ENCODE assay signal across 9 cellular contexts in the genomic region with DNA sequence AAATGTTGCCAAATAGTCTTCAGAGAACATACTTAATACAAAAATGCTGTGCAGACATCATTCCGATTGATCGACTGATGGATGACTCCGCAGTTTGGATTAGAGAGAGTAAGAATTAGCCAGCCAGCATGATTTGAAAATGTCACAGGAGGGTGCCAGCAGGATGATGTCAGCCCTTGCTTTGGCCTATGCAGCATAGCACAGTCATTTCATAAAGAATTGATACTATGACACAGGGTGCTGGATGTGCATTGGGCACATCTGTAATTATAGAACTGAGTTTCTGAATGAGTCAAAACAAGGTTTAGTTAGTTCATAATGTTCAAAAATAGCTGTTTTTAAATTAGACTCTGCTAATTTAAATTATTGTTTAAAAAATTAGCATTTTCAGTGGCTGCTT. TPM values are rescaled to one million over a fixed set of nuclear protein-coding genes. Genes with fewer than 3 reads are reported as not detected.
DNase-seq lines count a peak whose midpoint lies in the region; ATAC-seq, FAIRE-seq and TF ChIP-seq lines count a peak whose summit lies in the region.
"Had no signal": no experiment of that assay in that cellular context is flagged by ENCODE, and none has a peak within 500 bp of the region (broad histone marks: within the 10 kb centered on the region; RNA-seq: fewer than 3 reads in every experiment).

No MANE protein-coding gene starts in this region.

- peaks cover 25% of the 10 kb centered on the region for H3K36me3 Mint-ChIP-seq in GM23338 (ENCODE audit: low read depth)

- H3K4me1 ChIP-seq in GM23338 (ENCODE audit: insufficient read depth) (peaks cover 7% of the 10 kb centered on the region), keratinocyte (ENCODE audit: control insufficient read depth, extremely low read depth, insufficient read depth, low read length) (no peaks in the 10 kb centered on the region)
- H3K4me1 ChIP-seq: right lobe of liver had no signal

- H3K9me3 ChIP-seq in MG63: no peaks in the 10 kb centered on the region
- H3K9me3 ChIP-seq in keratinocyte (ENCODE audit: control insufficient read depth, low read depth, low read length): no peaks in the 10 kb centered on the region
- H3K9me3 ChIP-seq: right lobe of liver had no signal

- H3K79me2 ChIP-seq in GM23338 (replicated peaks; ENCODE audit: insufficient read depth) (no peaks in the 10 kb centered on the region), keratinocyte (ENCODE audit: control insufficient read depth, insufficient read depth, low read length) (no peaks in the 10 kb centered on the region)

- H3F3A ChIP-seq in GM23338 (replicated peaks; ENCODE audit: low read depth): no peaks in the 10 kb centered on the region

- H3K36me3 ChIP-seq in GM23338 (ENCODE audit: insufficient read depth): peaks cover 3% of the 10 kb centered on the region; the same call in 1 of the 2 replicates
- peaks cover 24% of the 10 kb centered on the region for H3K36me3 ChIP-seq in MG63
- peaks cover 3 to 7% of the 10 kb centered on the region in 2 experiments for H3K36me3 ChIP-seq in keratinocyte (ENCODE audit: control insufficient read depth in 2 of 2, extremely low read depth in 1 of 2, insufficient read depth in 2 of 2, low read length in 2 of 2)

- H3K27me3 ChIP-seq in GM23338 (ENCODE audit: insufficient read depth) (no peaks in the 10 kb centered on the region), MG63 (no peaks in the 10 kb centered on the region), keratinocyte (ENCODE audit: control insufficient read depth, extremely low read depth, insufficient read depth, low read length) (no peaks in the 10 kb centered on the region)
- H3K27me3 ChIP-seq: right lobe of liver had no signal

- peak; percentile 51 for FAIRE-seq in keratinocyte (lab: Jason Lieb, UNC)

- H3K9me2 ChIP-seq in GM23338 (ENCODE audit: insufficient read depth): no peaks in the 10 kb centered on the region

- peak; percentile 98 for ATAC-seq in GM18867 (IDR thresholded peaks at IDR 0.05; ENCODE audit: unreplicated experiment)
- ATAC-seq in GM23338: no peak

- no peak overlapping the region for H3K4me3 ChIP-seq in GM23338
- no peak overlapping the region for H3K4me3 ChIP-seq in MG63
- H3K4me3 ChIP-seq in keratinocyte (ENCODE audit: control insufficient read depth in 2 of 3, extremely low read depth in 1 of 3, insufficient read depth in 2 of 3, low read depth in 1 of 3, low read length in 3 of 3): no peak overlapping the region
- H3K4me3 ChIP-seq: right lobe of liver had no signal

- H3K4me2 ChIP-seq in GM23338 (no peak overlapping the region), keratinocyte (ENCODE audit: control insufficient read depth, extremely low read depth, insufficient read depth, low read depth, low read length) (no peak overlapping the region)

- H3K9me1 ChIP-seq in keratinocyte (ENCODE audit: control insufficient read depth, extremely low read depth, insufficient read depth, low read length): no peaks in the 10 kb centered on the region

- H4K20me1 ChIP-seq in GM23338 (replicated peaks; ENCODE audit: insufficient read depth): no peaks in the 10 kb centered on the region
- H4K20me1 ChIP-seq in keratinocyte (ENCODE audit: control insufficient read depth, extremely low read depth, insufficient read depth, low read length): no peaks in the 10 kb centered on the region

- H3K4me1 Mint-ChIP-seq in GM23338: peaks cover 18% of the 10 kb centered on the region

- DNase-seq in GM23338 (ENCODE audit: low spot score) (no peak), MG63 (peak; percentile 88), keratinocyte (ENCODE audit: low read depth, low spot score) (no peak), SHP77 (lab: John Stamatoyannopoulos, UW) (no peak), HuH-7.5 (ENCODE audit: low spot score) (no peak), HK-2 (ENCODE audit: unreplicated experiment) (no peak)
- no peak for DNase-seq in NK-92 treated with Interleukin-12 subunit alpha and Interleukin-12 subunit beta, amount 100 ng/mL, for 24 hours (lab: John Stamatoyannopoulos, UW)
- DNase-seq: right lobe of liver had no signal

- no peaks in the 10 kb centered on the region for H3K9me3 Mint-ChIP-seq in GM23338

- peak overlapping the region; percentile 89 for H3K27ac Mint-ChIP-seq in GM23338

- TF ChIP-seq CTCF in GM23338 (conservative IDR thresholded peaks at IDR 0.05; ENCODE audit: low read depth in 2 of 2) (no peak), keratinocyte (optimal IDR thresholded peaks at IDR 0.05 in 1 of 3, IDR thresholded peaks at IDR 0.05 in 1 of 3, conservative IDR thresholded peaks at IDR 0.05 in 1 of 3; ENCODE audit: extremely low read depth in 1 of 3, insufficient read depth in 2 of 3, low read length in 3 of 3) (no peak)

- H3K9ac ChIP-seq in keratinocyte (ENCODE audit: control insufficient read depth, extremely low read depth, insufficient read depth, low read length): no peak overlapping the region

- H3K27me3 Mint-ChIP-seq in GM23338 (ENCODE audit: insufficient read depth, low read depth, poor library complexity): no peaks in the 10 kb centered on the region

- H2AFZ ChIP-seq in GM23338: no peak overlapping the region
- no peak overlapping the region for H2AFZ ChIP-seq in keratinocyte (ENCODE audit: control insufficient read depth, low read length)

- dilution Hi-C loops in keratinocyte (cut with MboI; ENCODE audit: extremely low pct_ligation_motif_present, low sequenced_read_pairs): no loop called here

- H3K4me3 Mint-ChIP-seq in GM23338: no peak overlapping the region

- H3K27ac ChIP-seq in GM23338 (ENCODE audit: low read depth) (no peak overlapping the region), keratinocyte (ENCODE audit: control insufficient read depth, insufficient read depth, low read length) (no peak overlapping the region)
- H3K27ac ChIP-seq: right lobe of liver had no signal

TF ChIP-seq in GM23338, 12 proteins besides CTCF, POLR2A, EP300 and RAD21 (continues in another document):
- TF ChIP-seq ZNF331 (CRISPR knock-in tag; IDR thresholded peaks at IDR 0.05; ENCODE audit: low read depth) (no peak), CREB1 (CRISPR knock-in tag; IDR thresholded peaks at IDR 0.05; ENCODE audit: low read depth) (no peak)
- TF ChIP-seq, protein P1, sequence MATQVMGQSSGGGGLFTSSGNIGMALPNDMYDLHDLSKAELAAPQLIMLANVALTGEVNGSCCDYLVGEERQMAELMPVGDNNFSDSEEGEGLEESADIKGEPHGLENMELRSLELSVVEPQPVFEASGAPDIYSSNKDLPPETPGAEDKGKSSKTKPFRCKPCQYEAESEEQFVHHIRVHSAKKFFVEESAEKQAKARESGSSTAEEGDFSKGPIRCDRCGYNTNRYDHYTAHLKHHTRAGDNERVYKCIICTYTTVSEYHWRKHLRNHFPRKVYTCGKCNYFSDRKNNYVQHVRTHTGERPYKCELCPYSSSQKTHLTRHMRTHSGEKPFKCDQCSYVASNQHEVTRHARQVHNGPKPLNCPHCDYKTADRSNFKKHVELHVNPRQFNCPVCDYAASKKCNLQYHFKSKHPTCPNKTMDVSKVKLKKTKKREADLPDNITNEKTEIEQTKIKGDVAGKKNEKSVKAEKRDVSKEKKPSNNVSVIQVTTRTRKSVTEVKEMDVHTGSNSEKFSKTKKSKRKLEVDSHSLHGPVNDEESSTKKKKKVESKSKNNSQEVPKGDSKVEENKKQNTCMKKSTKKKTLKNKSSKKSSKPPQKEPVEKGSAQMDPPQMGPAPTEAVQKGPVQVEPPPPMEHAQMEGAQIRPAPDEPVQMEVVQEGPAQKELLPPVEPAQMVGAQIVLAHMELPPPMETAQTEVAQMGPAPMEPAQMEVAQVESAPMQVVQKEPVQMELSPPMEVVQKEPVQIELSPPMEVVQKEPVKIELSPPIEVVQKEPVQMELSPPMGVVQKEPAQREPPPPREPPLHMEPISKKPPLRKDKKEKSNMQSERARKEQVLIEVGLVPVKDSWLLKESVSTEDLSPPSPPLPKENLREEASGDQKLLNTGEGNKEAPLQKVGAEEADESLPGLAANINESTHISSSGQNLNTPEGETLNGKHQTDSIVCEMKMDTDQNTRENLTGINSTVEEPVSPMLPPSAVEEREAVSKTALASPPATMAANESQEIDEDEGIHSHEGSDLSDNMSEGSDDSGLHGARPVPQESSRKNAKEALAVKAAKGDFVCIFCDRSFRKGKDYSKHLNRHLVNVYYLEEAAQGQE (IDR thresholded peaks at IDR 0.05; ENCODE audit: unreplicated experiment): no peak
- TF ChIP-seq, protein P2, sequence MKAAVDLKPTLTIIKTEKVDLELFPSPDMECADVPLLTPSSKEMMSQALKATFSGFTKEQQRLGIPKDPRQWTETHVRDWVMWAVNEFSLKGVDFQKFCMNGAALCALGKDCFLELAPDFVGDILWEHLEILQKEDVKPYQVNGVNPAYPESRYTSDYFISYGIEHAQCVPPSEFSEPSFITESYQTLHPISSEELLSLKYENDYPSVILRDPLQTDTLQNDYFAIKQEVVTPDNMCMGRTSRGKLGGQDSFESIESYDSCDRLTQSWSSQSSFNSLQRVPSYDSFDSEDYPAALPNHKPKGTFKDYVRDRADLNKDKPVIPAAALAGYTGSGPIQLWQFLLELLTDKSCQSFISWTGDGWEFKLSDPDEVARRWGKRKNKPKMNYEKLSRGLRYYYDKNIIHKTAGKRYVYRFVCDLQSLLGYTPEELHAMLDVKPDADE (IDR thresholded peaks at IDR 0.05): no peak

RNA-seq across cellular contexts. Expression of a gene that starts 21.6 kb away (rescaled TPM):
- 17.8 and 18.9 TPM in 2 replicates for total RNA-seq in GM23338 (2014; rRNA removed; shearing (Covaris generic))
- polyA plus RNA-seq in GM23338 (2016; fragmentation: Nextera tagmentation; extraction: Ambion mirVana): 7.4 and 9.2 TPM in 2 replicates
- 5.8 and 22.9 TPM in 2 replicates for total RNA-seq in MG63 (2014; rRNA removed; shearing (Covaris generic); ENCODE audit: low replicate concordance)
- 1.6 to 2.1 TPM (median 1.8 TPM) in 3 replicates for polyA plus RNA-seq in keratinocyte
- 0.19 TPM for polyA plus RNA-seq in keratinocyte (2011; ENCODE audit: low read depth)
- polyA plus RNA-seq in keratinocyte (2011; cell fraction: cytosol; rRNA removed): 0.52 and 0.69 TPM in 2 replicates
- 4.7 and 5.7 TPM in 2 replicates for polyA plus RNA-seq in keratinocyte (2011; cell fraction: nucleus; rRNA removed)
- 0.20 and 0.93 TPM in 2 replicates for polyA plus RNA-seq in keratinocyte (2012; ENCODE audit: low replicate concordance)
- polyA minus RNA-seq in keratinocyte: 0.30 to 1.5 TPM (median 0.99 TPM) in 3 replicates
- not detected for polyA minus RNA-seq in keratinocyte (2011; cell fraction: cytosol; rRNA and poly(A)+ RNA removed)
- 0.95 and 3.0 TPM in 2 replicates for polyA minus RNA-seq in keratinocyte (2011; cell fraction: nucleus; rRNA and poly(A)+ RNA removed)

RNA-seq across cellular contexts. Expression of a gene that starts 45.9 kb away (rescaled TPM):
- total RNA-seq in GM23338 (2014; rRNA removed; shearing (Covaris generic)): 26.2 and 30.5 TPM in 2 replicates
- polyA plus RNA-seq in GM23338 (2016; fragmentation: Nextera tagmentation; extraction: Ambion mirVana) (15.3 and 19.4 TPM in 2 replicates), keratinocyte (25.8 to 35.7 TPM (median 26.5 TPM) in 3 replicates)
- 9.3 and 11.6 TPM in 2 replicates for total RNA-seq in MG63 (2014; rRNA removed; shearing (Covaris generic); ENCODE audit: low replicate concordance)
- 51.6 TPM for polyA plus RNA-seq in keratinocyte (2011; ENCODE audit: low read depth)
- 18.2 and 27.4 TPM in 2 replicates for polyA plus RNA-seq in keratinocyte (2011; cell fraction: cytosol; rRNA removed)
- 51.5 and 68.7 TPM in 2 replicates for polyA plus RNA-seq in keratinocyte (2011; cell fraction: nucleus; rRNA removed)
- 22.3 and 25.7 TPM in 2 replicates for polyA plus RNA-seq in keratinocyte (2012; ENCODE audit: low replicate concordance)
- 14.0 to 47.8 TPM (median 33.3 TPM) in 3 replicates for polyA minus RNA-seq in keratinocyte
- 22.6 TPM for polyA minus RNA-seq in keratinocyte (2011; cell fraction: cytosol; rRNA and poly(A)+ RNA removed)
- polyA minus RNA-seq in keratinocyte (2011; cell fraction: nucleus; rRNA and poly(A)+ RNA removed): 40.6 and 105 TPM in 2 replicates
